In the genomic region with DNA sequence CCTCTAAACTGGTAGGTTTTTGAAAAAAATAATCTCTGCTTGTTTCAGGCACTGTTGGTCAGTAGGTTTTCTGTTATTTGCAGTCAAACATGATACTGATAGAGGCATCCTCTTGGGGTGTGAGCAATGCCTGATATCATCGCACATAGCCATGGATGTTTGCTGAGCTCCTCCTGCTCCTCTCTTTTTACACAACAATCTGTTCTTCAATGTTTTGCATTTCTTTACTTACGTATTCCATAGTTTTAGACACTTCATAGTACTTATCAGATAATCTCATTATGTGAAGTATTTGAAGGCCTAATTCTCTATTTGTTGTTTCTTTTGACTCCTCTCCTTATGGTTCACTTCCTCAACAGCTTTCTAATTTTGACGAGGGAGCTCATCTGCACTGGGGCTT, we compare ENCODE assay signal across 28 cellular contexts.
"Had no signal": no experiment of that assay in that cellular context is flagged by ENCODE, and none has a peak within 500 bp of the region (broad histone marks: within the 10 kb centered on the region; RNA-seq: fewer than 3 reads in every experiment).

No MANE protein-coding gene starts in this region.

- H3K4me1 ChIP-seq: foreskin keratinocyte, heart left ventricle, psoas muscle, testis, upper lobe of left lung had no signal

- FAIRE-seq: kidney had no signal

- DNase-seq: cortex of kidney; effector CD4-positive, alpha-beta T cell; foreskin keratinocyte; heart left ventricle; kidney; mesenchymal stem cell; mucosa of descending colon; naive B cell; nephron progenitor cell; occipital lobe; ovary; posterior cingulate gyrus; psoas muscle; right cardiac atrium; spleen; stimulated activated CD4-positive, alpha-beta T cell treated with anti-CD3 and anti-CD28 coated beads, Interleukin-4, amount 100 ng/mL, for 4 hours; stimulated activated naive CD8-positive, alpha-beta T cell treated with anti-CD3 and anti-CD28 coated beads, Interleukin-15, Interleukin-2, amounts not matched to agents 100 U/mL and 50 U/mL, for 24 hours; substantia nigra; testis; tibial artery; upper lobe of left lung had no signal

- H3K36me3 ChIP-seq: gastroesophageal sphincter, heart left ventricle, ovary, spleen, tibial artery, upper lobe of left lung had no signal

- H3K4me3 ChIP-seq: gastroesophageal sphincter, heart left ventricle, hepatocyte, mucosa of descending colon, ovary, psoas muscle, skin epidermis, spleen, testis, tibial artery, upper lobe of left lung had no signal

- H3K79me2 ChIP-seq: hepatocyte had no signal

- H3K27ac ChIP-seq: epithelial cell of prostate, foreskin keratinocyte, gastroesophageal sphincter, heart left ventricle, hepatocyte, ovary, psoas muscle, skin epidermis, spleen, testis, tibial artery, upper lobe of left lung had no signal

- ATAC-seq: esophagus mucosa; foreskin keratinocyte; gastroesophageal sphincter; heart left ventricle; left lobe of liver; mucosa of descending colon; psoas muscle; right cardiac atrium; stimulated activated memory B cell treated with anti-CD40 and anti-IgM and Interleukin-4, amounts not matched to agents 10 μg/mL and 1 μg/mL and 100 μg/mL, for 72 hours; stimulated activated naive CD8-positive, alpha-beta T cell treated with anti-CD3 and anti-CD28 coated beads, Interleukin-15, Interleukin-2, amounts not matched to agents 100 U/mL and 50 U/mL, for 24 hours had no signal

- H3K4me2 ChIP-seq: hepatocyte had no signal

- H3K9me3 ChIP-seq: gastroesophageal sphincter, mucosa of descending colon, ovary, testis had no signal

- H2AFZ ChIP-seq: hepatocyte had no signal

- H3K27me3 ChIP-seq: foreskin keratinocyte, gastroesophageal sphincter, heart left ventricle, hepatocyte, ovary, spleen, testis, tibial artery, upper lobe of left lung had no signal
